ENCODE assay signal across 8 cellular contexts in the genomic region with DNA sequence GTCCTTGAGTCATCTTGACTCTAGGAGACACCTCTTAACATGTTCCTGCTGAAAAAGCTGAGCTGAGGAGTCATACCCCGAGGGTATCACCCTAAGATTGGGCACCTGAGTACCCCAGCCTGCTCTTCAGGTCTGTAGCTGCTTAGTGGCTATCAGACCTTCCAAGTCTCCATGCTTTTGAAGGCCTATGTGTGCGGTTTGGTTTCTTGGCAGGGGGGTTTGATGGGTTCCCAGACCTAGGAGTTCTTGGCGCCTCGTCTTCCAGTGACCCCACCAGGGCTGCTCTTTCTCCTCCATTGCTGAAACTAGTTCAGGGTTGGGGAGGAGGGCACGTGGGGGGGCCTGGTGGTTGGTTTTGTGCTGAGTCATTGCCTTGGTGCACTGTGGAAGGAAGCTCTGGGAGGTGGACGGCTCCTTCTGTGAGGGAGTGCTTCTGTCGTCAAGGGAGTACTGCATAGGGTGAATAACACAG. TPM values are rescaled to one million over a fixed set of nuclear protein-coding genes. Genes with fewer than 3 reads are reported as not detected.
A peak's percentile ranks its signal among the peaks of the same experiment; 100 is the strongest.
DNase-seq lines count a peak whose midpoint lies in the region; ATAC-seq and TF ChIP-seq lines count a peak whose summit lies in the region.
"Had no signal": no experiment of that assay in that cellular context is flagged by ENCODE, and none has a peak within 500 bp of the region (broad histone marks: within the 10 kb centered on the region; RNA-seq: fewer than 3 reads in every experiment).

No MANE protein-coding gene starts in this region.

- no peak overlapping the region for H2BK15ac ChIP-seq in H9 (ENCODE audit: low read depth, low read length)

- peak overlapping the region; percentile 55 to 93 (median 85); a peak in 5 of 7 replicates for H3K27ac Mint-ChIP-seq in H9
- H3K27ac Mint-ChIP-seq in effector memory CD8-positive, alpha-beta T cell, result peak overlapping the region in 1 of 2 donors; percentile 80

- H3K4me3 ChIP-seq in gastrocnemius medialis, result peak overlapping the region in 1 of 4 donors; percentile 5

- H2AK5ac ChIP-seq in H9 (ENCODE audit: insufficient read length, low read length), result no peak overlapping the region

- H2BK20ac ChIP-seq in H9 (ENCODE audit: low read depth, low read length, poor library complexity, severe bottlenecking), result no peak overlapping the region

- no peak overlapping the region for H2BK12ac ChIP-seq in H9 (ENCODE audit: insufficient read length, low read depth, low read length)

- intact Hi-C loops in gastrocnemius medialis (cut with DNase I; ENCODE audit: low total_unique reads), result no loop called here

- DNase-seq in H9, result no peak
- peak; percentile 83 for DNase-seq in OCI-M1 (lab: John Stamatoyannopoulos, UW)
- no peak for DNase-seq in effector memory CD8-positive, alpha-beta T cell
- no peak for DNase-seq in gastrocnemius medialis
- no peak for DNase-seq in NCI-H510A (lab: John Stamatoyannopoulos, UW)
- no peak for DNase-seq in NCI-H748 treated with DMSO at 0.1 percent for 48 hours (lab: John Stamatoyannopoulos, UW)
- DNase-seq in KG1 (lab: John Stamatoyannopoulos, UW), result no peak
- DNase-seq: NCI-H1417 had no signal

- no peak for TF ChIP-seq POLR2A in gastrocnemius medialis (IDR thresholded peaks at IDR 0.05)

- no peak overlapping the region for H4K5ac ChIP-seq in H9 (ENCODE audit: insufficient read length, low read depth, low read length)

- H3K4me3 Mint-ChIP-seq in H9, result no peak overlapping the region
- H3K4me3 Mint-ChIP-seq in effector memory CD8-positive, alpha-beta T cell, result peak overlapping the region; percentile 10 to 31

- in situ Hi-C loops in gastrocnemius medialis (cut with MboI; ENCODE audit: low sequenced_read_pairs in 4 of 4), result loop anchor here in 1 of 4 donors (10.0 kb wide), 1 partner anchor 46 kb away; no protein-coding TSS in a partner anchor

- no peak overlapping the region for H3K18ac ChIP-seq in H9 (ENCODE audit: insufficient read length, low read depth, low read length)

- peaks cover 5% of the 10 kb centered on the region for H3K79me1 ChIP-seq in H9 (ENCODE audit: insufficient read depth, low read depth, low read length, poor library complexity, severe bottlenecking)

- no peak overlapping the region for H3K4ac ChIP-seq in H9 (ENCODE audit: low read depth, low read length)

- H2BK120ac ChIP-seq in H9 (ENCODE audit: low read depth, low read length, poor library complexity, severe bottlenecking), result no peak overlapping the region

- H3K9ac ChIP-seq in H9 (ENCODE audit: extremely low read depth, insufficient read length, low read length), result no peak overlapping the region

- no peak overlapping the region for H3K14ac ChIP-seq in H9 (ENCODE audit: insufficient read depth, low read length)

- no peak for TF ChIP-seq CTCF in H9 (conservative IDR thresholded peaks at IDR 0.05)
- TF ChIP-seq CTCF in gastrocnemius medialis (IDR thresholded peaks at IDR 0.05 in 4 of 5, conservative IDR thresholded peaks at IDR 0.05 in 1 of 5), result no peak

- peak; percentile 69 for ATAC-seq in effector memory CD8-positive, alpha-beta T cell (replicated peaks)
- no peak for ATAC-seq in gastrocnemius medialis

- H3K79me2 ChIP-seq in H9 (ENCODE audit: insufficient read depth, low read length), result peaks cover 26% of the 10 kb centered on the region; the same call in 1 of the 2 replicates

- no peak overlapping the region for H4K8ac ChIP-seq in H9 (replicated peaks; ENCODE audit: insufficient read length, low read depth, low read length)

- H3K27me3 ChIP-seq in H9 (ENCODE audit: insufficient read depth, low read length) (no peaks in the 10 kb centered on the region), gastrocnemius medialis (no peaks in the 10 kb centered on the region)

- H4K91ac ChIP-seq in H9 (ENCODE audit: insufficient read length, low read depth, low read length), result no peak overlapping the region

- no peaks in the 10 kb centered on the region for H4K20me1 ChIP-seq in H9 (ENCODE audit: control insufficient read depth, insufficient read depth, insufficient read length)

- H3K36me3 Mint-ChIP-seq in H9 (ENCODE audit: insufficient read depth in 1 of 3, low read depth in 3 of 3), result peaks cover 11 to 15% (median 15%) of the 10 kb centered on the region in 3 experiments; a peak in 5 of 7 replicates
- H3K36me3 Mint-ChIP-seq in effector memory CD8-positive, alpha-beta T cell (ENCODE audit: insufficient read depth), result peaks cover 19% of the 10 kb centered on the region

- no peaks in the 10 kb centered on the region for H3K27me3 Mint-ChIP-seq in H9 (ENCODE audit: low read depth)
- no peaks in the 10 kb centered on the region for H3K27me3 Mint-ChIP-seq in effector memory CD8-positive, alpha-beta T cell

- H3K4me1 ChIP-seq in H9 (ENCODE audit: insufficient read depth, low read length), result no peaks in the 10 kb centered on the region; the same call in 1 of the 2 replicates
- H3K4me1 ChIP-seq in gastrocnemius medialis, result peaks cover 71 to 86% of the 10 kb centered on the region in 2 donors

- H3K56ac ChIP-seq in H9 (ENCODE audit: insufficient read length, low read depth, low read length), result no peak overlapping the region

- WGBS in H9 (ENCODE audit: extremely low coverage, insufficient read length, low lambda C conversion rate), result no CpG with 5 or more reads among the region's 7 CpGs

- H3K9me3 Mint-ChIP-seq in H9, result no peaks in the 10 kb centered on the region
- no peaks in the 10 kb centered on the region for H3K9me3 Mint-ChIP-seq in effector memory CD8-positive, alpha-beta T cell

- H3K4me1 Mint-ChIP-seq in H9, result peaks cover 28 to 35% of the 10 kb centered on the region in 2 experiments
- peaks cover 50 to 72% of the 10 kb centered on the region in 2 donors for H3K4me1 Mint-ChIP-seq in effector memory CD8-positive, alpha-beta T cell (ENCODE audit: low read depth in 2 of 2)

- no peak overlapping the region for H2BK5ac ChIP-seq in H9 (ENCODE audit: insufficient read length, low read length)

- peaks cover 0 to 5% of the 10 kb centered on the region in 2 donors for H3K36me3 ChIP-seq in gastrocnemius medialis

- H3K9me3 ChIP-seq in H9 (ENCODE audit: control insufficient read depth, low read depth, low read length) (no peaks in the 10 kb centered on the region), gastrocnemius medialis (no peaks in the 10 kb centered on the region)

- H3K4me2 ChIP-seq in H9 (ENCODE audit: insufficient read depth, insufficient read length, low read length), result no peak overlapping the region

- H3K27ac ChIP-seq in H9 (ENCODE audit: insufficient read length, low read depth, low read length), result no peak overlapping the region
- peak overlapping the region; percentile 34 to 46 (median 40) for H3K27ac ChIP-seq in gastrocnemius medialis

- H3K23me2 ChIP-seq in H9 (ENCODE audit: insufficient read length, low read depth, low read length, poor library complexity, severe bottlenecking), result no peaks in the 10 kb centered on the region

- H3K23ac ChIP-seq in H9 (ENCODE audit: insufficient read length, low read depth, low read length), result no peak overlapping the region

- no peak overlapping the region for H2AFZ ChIP-seq in H9 (ENCODE audit: low read length)

- no peak overlapping the region for H3T11ph ChIP-seq in H9 (ENCODE audit: low read length)

RNA-seq across cellular contexts. Expression of gene IGF2R, which starts 20.1 kb away (rescaled TPM):
- 62.9 and 66.7 TPM in 2 replicates for total RNA-seq in H9 (2021)
- 100 to 1,000 TPM in 3 of 4 donors, 10 to 100 TPM in 1; 56.6 to 134 (median 108) TPM for total RNA-seq in gastrocnemius medialis

Comparison
In these comparisons a context has a peak if more than half of its experiments do, and no peak if none do; other contexts are left out.
1. H3K4me3 Mint-ChIP-seq: peak in effector memory CD8-positive, alpha-beta T cell (2 of 2); none in H9 (0 of 2).